In the genomic region with DNA sequence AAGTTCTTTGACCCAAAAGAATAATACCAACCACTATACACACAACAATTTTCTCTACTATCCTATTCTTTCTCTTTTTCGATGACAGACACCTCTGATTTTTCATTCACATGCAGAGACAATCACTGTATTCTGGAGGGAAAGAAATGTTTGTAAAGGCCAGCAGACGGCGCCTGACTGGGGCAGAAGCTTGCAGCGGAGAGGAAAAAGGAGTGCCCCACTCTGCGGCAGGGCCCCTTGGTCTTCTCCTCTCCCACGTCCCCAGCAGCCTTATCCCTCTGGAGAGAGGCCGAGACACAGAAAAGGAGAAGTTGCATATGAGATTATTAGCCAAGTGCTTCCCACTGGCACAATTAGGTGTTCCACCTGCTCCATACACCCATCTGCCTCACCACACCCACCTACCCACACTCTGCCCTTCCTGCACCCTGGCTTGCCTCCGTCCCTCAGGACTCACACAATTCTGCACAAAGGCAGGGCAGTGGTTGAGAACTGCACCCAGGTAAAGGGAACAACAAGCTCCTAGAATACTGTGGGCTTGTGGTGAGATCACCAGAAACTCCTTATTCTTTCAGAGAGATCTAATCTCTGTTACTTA, we compare ENCODE assay signal across 17 cellular contexts.
DNase-seq lines count a peak whose midpoint lies in the region; ATAC-seq and TF ChIP-seq lines count a peak whose summit lies in the region.
"Had no signal": no experiment of that assay in that cellular context is flagged by ENCODE, and none has a peak within 500 bp of the region (broad histone marks: within the 10 kb centered on the region; RNA-seq: fewer than 3 reads in every experiment).

No MANE protein-coding gene starts in this region.

- H3K9ac ChIP-seq in trophoblast cell (ENCODE audit: low read length): no peak overlapping the region

- no peak overlapping the region for H4K91ac ChIP-seq in trophoblast cell (ENCODE audit: low read depth, low read length)

- no peak overlapping the region for H2BK120ac ChIP-seq in trophoblast cell (ENCODE audit: insufficient read depth, low read length, poor library complexity)

- H3K27ac ChIP-seq in dorsolateral prefrontal cortex (peak overlapping the region in 36 of 59 donors; percentile 4 to 81 (median 52)), trophoblast cell (ENCODE audit: low read depth, low read length) (no peak overlapping the region)
- H3K27ac ChIP-seq: 22Rv1, ascending aorta, tibial nerve had no signal

- peak overlapping the region; percentile 87 for H3K23ac ChIP-seq in trophoblast cell (ENCODE audit: low read length)

- no peak overlapping the region for H2AK5ac ChIP-seq in trophoblast cell (ENCODE audit: low read length)

- no peaks in the 10 kb centered on the region for H3K79me1 ChIP-seq in trophoblast cell (ENCODE audit: low read length)

- no peak for ATAC-seq in HG02870 (IDR thresholded peaks at IDR 0.05; ENCODE audit: unreplicated experiment)
- ATAC-seq: left ventricle myocardium superior had no signal

- H3K4me1 ChIP-seq in trophoblast cell (ENCODE audit: control insufficient read depth in 1 of 2, insufficient read depth in 2 of 2, low read length in 2 of 2): peaks cover 8 to 13% of the 10 kb centered on the region in 2 experiments

- CTCF ChIA-PET in activated CD4-positive, alpha-beta memory T cell treated with anti-CD3 and anti-CD28 coated beads for 36 hours (lab: Charles Lee): no interaction called here

- H2BK12ac ChIP-seq in trophoblast cell (ENCODE audit: low read length): no peak overlapping the region

- no peaks in the 10 kb centered on the region for H3K79me2 ChIP-seq in trophoblast cell (ENCODE audit: control insufficient read depth, insufficient read depth, low read length, poor library complexity)

- DNase-seq in DMS79 (lab: John Stamatoyannopoulos, UW): peak; percentile 42
- no peak for DNase-seq in DMS79 treated with DMSO at 0.1 percent for 48 hours (lab: John Stamatoyannopoulos, UW)
- peak; percentile 76 for DNase-seq in NCI-H345 treated with DMSO at 0.1 percent for 48 hours (lab: John Stamatoyannopoulos, UW; ENCODE audit: unreplicated experiment)
- peak in 5 of 10 donors; percentile 30 to 55 (median 47) for DNase-seq in dorsolateral prefrontal cortex
- no peak for DNase-seq in trophoblast cell
- DNase-seq in MV-4-11 (lab: John Stamatoyannopoulos, UW): no peak
- DNase-seq in activated CD4-positive, alpha-beta memory T cell treated with anti-CD3 and anti-CD28 coated beads for 36 hours: no peak
- DNase-seq: activated CD4-positive, alpha-beta T cell treated with anti-CD3 and anti-CD28 coated beads for 48 hours; left ventricle myocardium superior; NCI-H1048; stimulated activated CD4-positive, alpha-beta T cell treated with anti-CD3 and anti-CD28 coated beads, Interleukin-15, amount 100 ng/mL, for 24 hours; stimulated activated CD8-positive, alpha-beta memory T cell treated with anti-CD3 and anti-CD28 coated beads, Interleukin-4, amount 100 ng/mL, for 48 hours; T-helper 1 cell had no signal

- intact Hi-C loops in dorsolateral prefrontal cortex (cut with DNase I): no loop called here
- intact Hi-C loops in activated CD4-positive, alpha-beta memory T cell treated with anti-CD3 and anti-CD28 coated beads for 36 hours (cut with micrococcal nuclease): no loop called here

- no peaks in the 10 kb centered on the region for H3K9me3 Mint-ChIP-seq in activated CD4-positive, alpha-beta memory T cell treated with anti-CD3 and anti-CD28 coated beads for 36 hours

- WGBS in trophoblast cell (ENCODE audit: extremely low coverage, insufficient coverage, insufficient read length): 100% methylated on average over 1 of the region's 8 CpGs

- H3K27me3 ChIP-seq in dorsolateral prefrontal cortex (peaks cover 0 to 42% (median 0%) of the 10 kb centered on the region in 45 donors), trophoblast cell (ENCODE audit: insufficient read depth, low read length) (peaks cover 22% of the 10 kb centered on the region)
- H3K27me3 ChIP-seq: ascending aorta had no signal

- no peak overlapping the region for H3K4me3 Mint-ChIP-seq in activated CD4-positive, alpha-beta memory T cell treated with anti-CD3 and anti-CD28 coated beads for 36 hours

- H3K36me3 ChIP-seq in trophoblast cell (ENCODE audit: control insufficient read depth in 1 of 2, insufficient read depth in 2 of 2, low read length in 2 of 2): no peaks in the 10 kb centered on the region
- H3K36me3 ChIP-seq: ascending aorta, tibial nerve had no signal

- no peaks in the 10 kb centered on the region for H3K9me3 ChIP-seq in trophoblast cell (ENCODE audit: insufficient read depth, low read depth, low read length)
- H3K9me3 ChIP-seq: ascending aorta, tibial nerve had no signal

- no peaks in the 10 kb centered on the region for H3K4me1 Mint-ChIP-seq in activated CD4-positive, alpha-beta memory T cell treated with anti-CD3 and anti-CD28 coated beads for 36 hours (ENCODE audit: low read depth)

- H3K18ac ChIP-seq in trophoblast cell (ENCODE audit: low read length): no peak overlapping the region

- POLR2A ChIA-PET in activated CD4-positive, alpha-beta memory T cell treated with anti-CD3 and anti-CD28 coated beads for 36 hours (lab: Charles Lee): no interaction called here

- no peak overlapping the region for H3K14ac ChIP-seq in trophoblast cell (ENCODE audit: low read length)

- no peak overlapping the region for H2AFZ ChIP-seq in trophoblast cell (ENCODE audit: insufficient read depth, low read length, poor library complexity)

- no peak overlapping the region for H4K12ac ChIP-seq in trophoblast cell (ENCODE audit: low read depth, low read length)

- H3K27ac Mint-ChIP-seq in activated CD4-positive, alpha-beta memory T cell treated with anti-CD3 and anti-CD28 coated beads for 36 hours: no peak overlapping the region

- H3K4me3 ChIP-seq in dorsolateral prefrontal cortex (peak overlapping the region in 57 of 59 donors; percentile 10 to 75 (median 60)), trophoblast cell (ENCODE audit: low read depth, low read length) (no peak overlapping the region)
- H3K4me3 ChIP-seq: ascending aorta, tibial nerve had no signal

- H3K4ac ChIP-seq in trophoblast cell (ENCODE audit: low read depth, low read length): no peak overlapping the region

- H3K4me2 ChIP-seq in trophoblast cell (ENCODE audit: low read length): no peak overlapping the region

- TF ChIP-seq CTCF in dorsolateral prefrontal cortex (IDR thresholded peaks at IDR 0.05 in 54 of 56, conservative IDR thresholded peaks at IDR 0.05 in 2 of 56; ENCODE audit: low read depth in 1 of 56, partially characterized antibody in 56 of 56): peak in 43 of 56 donors; percentile 15 to 57 (median 32)

- H3K36me3 Mint-ChIP-seq in activated CD4-positive, alpha-beta memory T cell treated with anti-CD3 and anti-CD28 coated beads for 36 hours: no peaks in the 10 kb centered on the region

- H2BK5ac ChIP-seq in trophoblast cell (ENCODE audit: low read depth, low read length, poor library complexity): no peak overlapping the region

- H3K27me3 Mint-ChIP-seq in activated CD4-positive, alpha-beta memory T cell treated with anti-CD3 and anti-CD28 coated beads for 36 hours: peaks cover 17% of the 10 kb centered on the region

- no peak overlapping the region for H4K8ac ChIP-seq in trophoblast cell (ENCODE audit: low read depth, low read length)

Comparison
In these comparisons a context has a peak if more than half of its experiments do, and no peak if none do; other contexts are left out.
1. DNase-seq: peak in DMS79 (single experiment) and NCI-H345 treated with DMSO at 0.1 percent for 48 hours (single experiment); none in DMS79 treated with DMSO at 0.1 percent for 48 hours (single experiment), trophoblast cell (0 of 2), MV-4-11 (single experiment) and activated CD4-positive, alpha-beta memory T cell treated with anti-CD3 and anti-CD28 coated beads for 36 hours (single experiment).